1 cellular context compared by ENCODE assay signal in genomic region chr16:57003439-57004386, GRCh38.
TF ChIP-seq lines count a peak whose summit lies in the region.

No MANE protein-coding gene starts in this region.

TF ChIP-seq in K562, 482 proteins besides CTCF, POLR2A, EP300 and RAD21:
- peak; percentile 77 to 78 for TF ChIP-seq NRF1 (conservative IDR thresholded peaks at IDR 0.05 in 1 of 2, IDR thresholded peaks at IDR 0.05 in 1 of 2)
- no peak for TF ChIP-seq ZNF133 (CRISPR knock-in tag; IDR thresholded peaks at IDR 0.05)
- peak; percentile 45; the same call in 1 of the 2 replicates for TF ChIP-seq CBFA2T2 (conservative IDR thresholded peaks at IDR 0.05)
- TF ChIP-seq CBFA2T3 (IDR thresholded peaks at IDR 0.05) = peak; percentile 67
- TF ChIP-seq ZNF699 (CRISPR knock-in tag; IDR thresholded peaks at IDR 0.05; ENCODE audit: insufficient replicate concordance) = no peak
- peak; percentile 23; the same call in 1 of the 2 replicates for TF ChIP-seq TAL1 (IDR thresholded peaks at IDR 0.05)
